Comparison of ENCODE assay signal across 8 cellular contexts in the genomic region with DNA sequence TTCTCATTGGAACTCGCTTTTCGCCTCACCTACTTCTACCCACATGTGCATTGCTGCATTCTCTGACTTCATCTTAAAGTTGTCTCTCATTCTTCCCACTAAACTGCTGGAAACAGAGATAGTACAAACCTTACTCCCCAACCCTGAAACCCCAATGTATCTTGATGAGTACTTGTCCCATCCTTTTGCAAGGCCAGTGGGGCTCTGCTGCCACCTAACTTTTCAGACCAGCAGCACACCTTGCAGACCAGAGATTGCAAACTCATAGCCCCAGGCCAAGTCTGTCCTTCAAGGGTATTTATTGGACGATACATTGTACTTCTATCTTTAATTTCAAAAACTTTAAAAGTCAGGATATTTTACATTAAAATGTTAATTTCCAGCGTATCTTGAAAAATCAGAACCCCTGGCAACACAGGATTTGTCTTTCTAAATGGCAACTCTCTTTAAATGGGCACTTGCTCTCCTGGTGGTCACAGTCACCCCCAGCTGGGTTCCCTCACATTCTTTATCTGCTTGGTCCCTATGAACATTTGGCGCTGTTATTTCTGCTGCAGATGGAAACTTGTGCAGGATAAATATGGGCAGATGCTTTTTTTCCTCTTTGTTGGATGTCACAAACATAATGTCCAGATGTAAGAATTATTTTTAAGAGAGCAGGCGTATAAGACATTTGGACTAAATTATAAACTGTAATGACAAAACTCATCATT.
A peak's percentile ranks its signal among the peaks of the same experiment; 100 is the strongest.
DNase-seq lines count a peak whose midpoint lies in the region; ATAC-seq, FAIRE-seq and TF ChIP-seq lines count a peak whose summit lies in the region.

No MANE protein-coding gene starts in this region.

- no peak overlapping the region for H3K9ac ChIP-seq in GM12878 (ENCODE audit: control insufficient read depth, insufficient read depth, low read length)

- no peak overlapping the region for H2AFZ ChIP-seq in GM12878 (ENCODE audit: control insufficient read depth, low read depth, low read length)

- RAD21 ChIA-PET in GM12878 (lab: Charles Lee; ENCODE audit: unreplicated experiment): no interaction called here

- SMC1A ChIA-PET in GM12878 (lab: Charles Lee; ENCODE audit: uncharacterized antibody, unreplicated experiment): no interaction called here

- H3K27me3 ChIP-seq in HL-60 (ENCODE audit: insufficient read depth, poor library complexity, severe bottlenecking): no peaks in the 10 kb centered on the region
- H3K27me3 ChIP-seq in GM12878 (replicated peaks in 1 of 2; ENCODE audit: control insufficient read depth in 2 of 2, insufficient read depth in 2 of 2, low read length in 1 of 2): no peaks in the 10 kb centered on the region

- H3K27ac ChIP-seq in HL-60 (replicated peaks) (no peak overlapping the region), GM12878 (ENCODE audit: control insufficient read depth, insufficient read depth) (no peak overlapping the region)

- H4K20me1 ChIP-seq in GM12878 (ENCODE audit: control insufficient read depth, insufficient read depth): no peaks in the 10 kb centered on the region

- 25% methylated on average over 6 of the region's 6 CpGs for WGBS in GM12878 (ENCODE audit: insufficient coverage, insufficient replicate concordance, low lambda C conversion rate, missing lambda C conversion rate)

- peaks cover 68% of the 10 kb centered on the region for H3K27me3 Mint-ChIP-seq in neural crest cell (ENCODE audit: low read depth)
- no peaks in the 10 kb centered on the region for H3K27me3 Mint-ChIP-seq in activated naive CD8-positive, alpha-beta T cell treated with anti-CD3 and anti-CD28 coated beads, Interleukin-2, amount 50 U/mL, for 24 hours

- no TSS peak for BruUV-seq in GM12878 (replicated peaks; lab: Mats Ljungman, UMichigan)

- no peak overlapping the region for H3K4me2 ChIP-seq in GM12878 (ENCODE audit: control insufficient read depth, insufficient read depth)

- no peaks in the 10 kb centered on the region for H3K79me2 ChIP-seq in GM12878 (ENCODE audit: control insufficient read depth, insufficient read depth, low read length)

- TF ChIP-seq EP300 in GM12878 (IDR thresholded peaks at IDR 0.05; ENCODE audit: borderline replicate concordance in 1 of 2, control insufficient read depth in 1 of 2, low read depth in 2 of 2, low read length in 2 of 2): no peak

- DNase-seq in SKM-1 treated with dmso at 0.1 percent for 144 hours (lab: John Stamatoyannopoulos, UW; ENCODE audit: unreplicated experiment) (peak; percentile 6), SKM-1 (lab: John Stamatoyannopoulos, UW; ENCODE audit: unreplicated experiment) (no peak), HL-60 (ENCODE audit: low read depth in 1 of 2, low spot score in 1 of 2) (peak; percentile 14 to 33), GM12878 (ENCODE audit: low read depth, low spot score) (no peak), neural crest cell (ENCODE audit: low read depth, low spot score) (no peak), cortex of kidney (lab: John Stamatoyannopoulos, UW) (no peak)
- DNase-seq in activated naive CD8-positive, alpha-beta T cell treated with anti-CD3 and anti-CD28 coated beads, Interleukin-2, amount 50 U/mL, for 24 hours: no peak

- CTCF ChIA-PET in GM12878 (lab: Yijun Ruan, JAX): interaction anchor here (0.8 to 1.9 kb wide), 5 partner anchors 24 to 435 kb away, joined by 3 to 12 read pairs (median 5); no protein-coding TSS in a partner anchor

- no peak overlapping the region for H3K27ac Mint-ChIP-seq in neural crest cell (ENCODE audit: unreplicated experiment)
- H3K27ac Mint-ChIP-seq in activated naive CD8-positive, alpha-beta T cell treated with anti-CD3 and anti-CD28 coated beads, Interleukin-2, amount 50 U/mL, for 24 hours: no peak overlapping the region

- H3K4me3 Mint-ChIP-seq in neural crest cell: no peak overlapping the region
- H3K4me3 Mint-ChIP-seq in activated naive CD8-positive, alpha-beta T cell treated with anti-CD3 and anti-CD28 coated beads, Interleukin-2, amount 50 U/mL, for 24 hours: no peak overlapping the region

- peak; percentile 78 for ATAC-seq in GM12878
- no peak for ATAC-seq in HG03196 (IDR thresholded peaks at IDR 0.05; ENCODE audit: unreplicated experiment)
- no peak for ATAC-seq in activated naive CD8-positive, alpha-beta T cell treated with anti-CD3 and anti-CD28 coated beads, Interleukin-2, amount 50 U/mL, for 24 hours

- peak; percentile 90 for TF ChIP-seq RAD21 in GM12878 (IDR thresholded peaks at IDR 0.05; ENCODE audit: insufficient read depth, low read depth, low read length)

- TF ChIP-seq POLR2A in GM12878 (IDR thresholded peaks at IDR 0.05; ENCODE audit: low read depth, low read length): no peak

- in situ Hi-C loops in GM12878 (cut with MboI): no loop called here

- POLR2A ChIA-PET in GM12878 (lab: Charles Lee): no interaction called here

- peaks cover 7% of the 10 kb centered on the region for H3K9me3 Mint-ChIP-seq in neural crest cell
- H3K9me3 Mint-ChIP-seq in activated naive CD8-positive, alpha-beta T cell treated with anti-CD3 and anti-CD28 coated beads, Interleukin-2, amount 50 U/mL, for 24 hours: peaks cover 13% of the 10 kb centered on the region

- intact Hi-C loops in GM12878 (cut with micrococcal nuclease; ENCODE audit: unreplicated experiment): loop anchor here (5.0 kb wide), 1 partner anchor 432 kb away; no protein-coding TSS in a partner anchor

- H3K4me3 ChIP-seq in HL-60 (replicated peaks; ENCODE audit: insufficient read depth, low read length) (no peak overlapping the region), GM12878 (no peak overlapping the region)

- H3K36me3 Mint-ChIP-seq in neural crest cell (ENCODE audit: low read depth): peaks cover 4% of the 10 kb centered on the region
- peaks cover 6% of the 10 kb centered on the region for H3K36me3 Mint-ChIP-seq in activated naive CD8-positive, alpha-beta T cell treated with anti-CD3 and anti-CD28 coated beads, Interleukin-2, amount 50 U/mL, for 24 hours (ENCODE audit: low read depth)

- H3K9me3 ChIP-seq in GM12878 (replicated peaks; ENCODE audit: control insufficient read depth, insufficient read depth, low read length): no peaks in the 10 kb centered on the region

- no peak for FAIRE-seq in GM12878 (lab: Jason Lieb, UNC)

- TF ChIP-seq CTCF in HL-60 (IDR thresholded peaks at IDR 0.05; ENCODE audit: insufficient read depth, low read length) (peak; percentile 63), GM12878 (IDR thresholded peaks at IDR 0.05 in 2 of 3, conservative IDR thresholded peaks at IDR 0.05 in 1 of 3; ENCODE audit: control insufficient read depth in 2 of 3, extremely low read depth in 1 of 3, insufficient read depth in 1 of 3, low read depth in 3 of 3, low read length in 3 of 3) (peak; percentile 65 to 73 (median 70)), neural crest cell (conservative IDR thresholded peaks at IDR 0.05) (peak; percentile 40)

- no peaks in the 10 kb centered on the region for H3K36me3 ChIP-seq in GM12878 (ENCODE audit: control insufficient read depth in 2 of 2, insufficient read depth in 2 of 2, low read length in 1 of 2)

- no peaks in the 10 kb centered on the region for H3K4me1 Mint-ChIP-seq in neural crest cell
- H3K4me1 Mint-ChIP-seq in activated naive CD8-positive, alpha-beta T cell treated with anti-CD3 and anti-CD28 coated beads, Interleukin-2, amount 50 U/mL, for 24 hours: no peaks in the 10 kb centered on the region

- no peaks in the 10 kb centered on the region for H3K4me1 ChIP-seq in GM12878 (ENCODE audit: control insufficient read depth, insufficient read depth, low read length)

TF ChIP-seq in GM12878, 131 proteins besides CTCF, POLR2A, EP300 and RAD21:
- TF ChIP-seq RB1 (IDR thresholded peaks at IDR 0.05; ENCODE audit: borderline replicate concordance): no peak
- TF ChIP-seq SMC3 (IDR thresholded peaks at IDR 0.05; ENCODE audit: borderline replicate concordance, low read length): peak; percentile 53; the same call in 1 of the 2 replicates
- TF ChIP-seq YY1 (IDR thresholded peaks at IDR 0.05; ENCODE audit: low read depth, low read length): 0 out of 2 replicates have a peak, but pooled peaks have one; percentile 25

Comparison
In these comparisons a context has a peak if more than half of its experiments do, and no peak if none do; other contexts are left out.
1. DNase-seq: peak in SKM-1 treated with dmso at 0.1 percent for 144 hours (single experiment) and HL-60 (2 of 2); none in SKM-1 (single experiment), GM12878 (single experiment), neural crest cell (single experiment), activated naive CD8-positive, alpha-beta T cell treated with anti-CD3 and anti-CD28 coated beads, Interleukin-2, amount 50 U/mL, for 24 hours (single experiment) and cortex of kidney (single experiment).
2. Peak in every context shown above with its lines, with median percentiles within 50 percentile points of each other: CTCF ChIP-seq.